In the genomic region with DNA sequence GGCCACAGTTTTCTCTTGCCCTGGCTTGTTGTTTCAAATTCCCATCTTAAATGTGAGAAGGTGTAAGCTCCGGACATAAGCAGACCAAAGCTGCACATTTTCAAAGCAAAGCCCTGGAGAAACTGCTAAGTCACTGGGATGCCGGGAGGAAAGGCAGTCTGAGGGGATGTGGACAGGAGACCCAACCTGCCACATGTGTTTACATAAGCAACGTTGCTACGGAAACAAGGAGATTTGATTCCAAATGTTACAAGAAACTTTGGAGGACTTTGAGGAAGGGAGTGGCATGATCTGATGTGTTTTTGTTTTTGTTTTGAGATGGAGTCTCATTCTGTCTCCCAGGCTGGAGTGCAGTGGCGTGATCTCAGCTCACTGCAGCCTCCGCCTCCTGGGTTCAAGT, we compare ENCODE assay signal across 22 cellular contexts. TPM values are rescaled to one million over a fixed set of nuclear protein-coding genes. Genes with fewer than 3 reads are reported as not detected.
DNase-seq lines count a peak whose midpoint lies in the region; ATAC-seq, FAIRE-seq and TF ChIP-seq lines count a peak whose summit lies in the region.
"Had no signal": no experiment of that assay in that cellular context is flagged by ENCODE, and none has a peak within 500 bp of the region (broad histone marks: within the 10 kb centered on the region; RNA-seq: fewer than 3 reads in every experiment).

No MANE protein-coding gene starts in this region.

- TF ChIP-seq CTCF in endothelial cell (IDR thresholded peaks at IDR 0.05; ENCODE audit: unreplicated experiment) (no peak), pancreas (IDR thresholded peaks at IDR 0.05) (no peak)

- ATAC-seq in pancreas = no peak
- ATAC-seq: HepG2, Right ventricle myocardium inferior had no signal

- DNase-seq in NCI-H748 (lab: John Stamatoyannopoulos, UW; ENCODE audit: unreplicated experiment) (peak; percentile 34), NCI-H748 treated with DMSO at 0.1 percent for 48 hours (lab: John Stamatoyannopoulos, UW) (no peak), LHCN-M2 (ENCODE audit: low read depth) (peak; percentile 7), endothelial cell (ENCODE audit: low spot score) (peak; percentile 17), renal cortical epithelial cell (ENCODE audit: low read depth) (peak; percentile 11), pancreas (no peak), MV-4-11 (lab: John Stamatoyannopoulos, UW) (no peak), DMS53 treated with DMSO at 0.1 percent for 48 hours (lab: John Stamatoyannopoulos, UW; ENCODE audit: unreplicated experiment) (no peak)
- DNase-seq: CD8-positive, alpha-beta memory T cell; DMS79 treated with DMSO at 0.1 percent for 48 hours; H9; KBM-7; NCI-H1105; NCI-H2081; NCI-H774; Peyer's patch had no signal

- intact Hi-C loops in pancreas (cut with DNase I) = no loop called here

- H3K27ac Mint-ChIP-seq in endothelial cell (ENCODE audit: unreplicated experiment) = peak overlapping the region; percentile 80

- 37 to 39% methylated on average over 6 of the region's 6 CpGs for WGBS in pancreas, 2 donors

- H3K4me3 Mint-ChIP-seq in endothelial cell (ENCODE audit: unreplicated experiment) = no peak overlapping the region
- H3K4me3 Mint-ChIP-seq: H9 had no signal

- H3K27me3 Mint-ChIP-seq in endothelial cell (ENCODE audit: unreplicated experiment) = no peaks in the 10 kb centered on the region
- H3K27me3 Mint-ChIP-seq: CD8-positive, alpha-beta memory T cell had no signal

- no peak overlapping the region for H3K4me3 ChIP-seq in pancreas
- H3K4me3 ChIP-seq: Peyer's patch had no signal

- H3K36me3 Mint-ChIP-seq in endothelial cell (ENCODE audit: low read depth, unreplicated experiment) = no peaks in the 10 kb centered on the region

- no peak for FAIRE-seq in pancreas (lab: Jason Lieb, UNC)
- FAIRE-seq: A204.1, HepG2 had no signal

- H3K27me3 ChIP-seq in pancreas = no peaks in the 10 kb centered on the region
- H3K27me3 ChIP-seq: Peyer's patch had no signal

- no peaks in the 10 kb centered on the region for H3K9me3 ChIP-seq in pancreas
- H3K9me3 ChIP-seq: Peyer's patch had no signal

- H3K27ac ChIP-seq in pancreas = no peak overlapping the region
- H3K27ac ChIP-seq: C4-2B, Peyer's patch had no signal

- no peaks in the 10 kb centered on the region for H3K36me3 ChIP-seq in pancreas
- H3K36me3 ChIP-seq: Peyer's patch had no signal

- no peaks in the 10 kb centered on the region for H3K4me1 ChIP-seq in pancreas
- H3K4me1 ChIP-seq: Peyer's patch had no signal

- H3K9me3 Mint-ChIP-seq in endothelial cell (ENCODE audit: unreplicated experiment) = no peaks in the 10 kb centered on the region
- H3K9me3 Mint-ChIP-seq: H9 had no signal

- peaks cover 27% of the 10 kb centered on the region for H3K4me1 Mint-ChIP-seq in endothelial cell (ENCODE audit: unreplicated experiment)
- H3K4me1 Mint-ChIP-seq: CD8-positive, alpha-beta memory T cell had no signal

RNA-seq across cellular contexts. Expression of gene INSYN2B, which starts 25.7 kb away (rescaled TPM):
- 7.4 and 8.3 TPM in 2 replicates for total RNA-seq in LHCN-M2 (2014; rRNA removed)
- polyA plus RNA-seq in LHCN-M2 (2012) = 2.4 TPM
- 4.5 TPM for total RNA-seq in endothelial cell (ENCODE audit: unreplicated experiment)
- 0.52 and 1.5 TPM in 2 replicates for total RNA-seq in renal cortical epithelial cell
- total RNA-seq in pancreas = not detected
- under 1 TPM in 1 of 2 donors, not detected in 1; 0.02 TPM for polyA plus RNA-seq in pancreas
- total RNA-seq: CD8-positive, alpha-beta memory T cell; H9; HepG2; OCI-LY7; SK-MEL-5 had no signal
- polyA plus RNA-seq: CD8-positive, alpha-beta memory T cell; HepG2 had no signal

Comparison
In these comparisons a context has a peak if more than half of its experiments do, and no peak if none do; other contexts are left out.
1. DNase-seq: peak in NCI-H748 (single experiment), LHCN-M2 (single experiment), endothelial cell (single experiment) and renal cortical epithelial cell (single experiment); none in NCI-H748 treated with DMSO at 0.1 percent for 48 hours (single experiment), pancreas (0 of 6), MV-4-11 (single experiment) and DMS53 treated with DMSO at 0.1 percent for 48 hours (single experiment).